Comparison of ENCODE assay signal across 9 cellular contexts in genomic region chr17:83084214-83084613, GRCh38. TPM values are rescaled to one million over a fixed set of nuclear protein-coding genes. Genes with fewer than 3 reads are reported as not detected.
A peak's percentile ranks its signal among the peaks of the same experiment; 100 is the strongest.
DNase-seq lines count a peak whose midpoint lies in the region; ATAC-seq and TF ChIP-seq lines count a peak whose summit lies in the region.
"Had no signal": no experiment of that assay in that cellular context is flagged by ENCODE, and none has a peak within 500 bp of the region (broad histone marks: within the 10 kb centered on the region; RNA-seq: fewer than 3 reads in every experiment).

No MANE protein-coding gene starts in this region.

- no peak for ATAC-seq in activated T-cell treated with anti-CD3 and anti-CD28 coated beads, Interleukin-2, amount 50 U/mL, for 4 hours
- no peak for ATAC-seq in activated naive CD8-positive, alpha-beta T cell treated with anti-CD3 and anti-CD28 coated beads, Interleukin-2, amount 50 U/mL, for 24 hours
- no peak for ATAC-seq in GM18909 (IDR thresholded peaks at IDR 0.05; ENCODE audit: poor library complexity, unreplicated experiment)

- H3K9me3 Mint-ChIP-seq in activated T-cell treated with anti-CD3 and anti-CD28 coated beads, Interleukin-2, amount 50 U/mL, for 4 hours: no peaks in the 10 kb centered on the region
- no peaks in the 10 kb centered on the region for H3K9me3 Mint-ChIP-seq in activated naive CD8-positive, alpha-beta T cell treated with anti-CD3 and anti-CD28 coated beads, Interleukin-2, amount 50 U/mL, for 24 hours
- no peaks in the 10 kb centered on the region for H3K9me3 Mint-ChIP-seq in mesothelial cell of epicardium
- H3K9me3 Mint-ChIP-seq in type B pancreatic cell: no peaks in the 10 kb centered on the region

- H3K36me3 Mint-ChIP-seq in activated T-cell treated with anti-CD3 and anti-CD28 coated beads, Interleukin-2, amount 50 U/mL, for 4 hours (ENCODE audit: insufficient read depth): peaks cover 3% of the 10 kb centered on the region
- no peaks in the 10 kb centered on the region for H3K36me3 Mint-ChIP-seq in activated naive CD8-positive, alpha-beta T cell treated with anti-CD3 and anti-CD28 coated beads, Interleukin-2, amount 50 U/mL, for 24 hours (ENCODE audit: low read depth)
- H3K36me3 Mint-ChIP-seq in mesothelial cell of epicardium (peaks cover 2% of the 10 kb centered on the region), type B pancreatic cell (peaks cover 24% of the 10 kb centered on the region)

- peak overlapping the region; percentile 16 for H3K4me3 Mint-ChIP-seq in activated T-cell treated with anti-CD3 and anti-CD28 coated beads, Interleukin-2, amount 50 U/mL, for 4 hours
- peak overlapping the region; percentile 72 for H3K4me3 Mint-ChIP-seq in activated naive CD8-positive, alpha-beta T cell treated with anti-CD3 and anti-CD28 coated beads, Interleukin-2, amount 50 U/mL, for 24 hours
- peak overlapping the region; percentile 79 for H3K4me3 Mint-ChIP-seq in mesothelial cell of epicardium
- H3K4me3 Mint-ChIP-seq in type B pancreatic cell: peak overlapping the region; percentile 89

- in situ Hi-C loops in GM13977 (cut with MboI; ENCODE audit: low pct_unique_long_range_greater_than_20kb, low sequenced_read_pairs, unreplicated experiment): no loop called here

- no peaks in the 10 kb centered on the region for H3K27me3 Mint-ChIP-seq in activated T-cell treated with anti-CD3 and anti-CD28 coated beads, Interleukin-2, amount 50 U/mL, for 4 hours (ENCODE audit: low read depth)
- H3K27me3 Mint-ChIP-seq in activated naive CD8-positive, alpha-beta T cell treated with anti-CD3 and anti-CD28 coated beads, Interleukin-2, amount 50 U/mL, for 24 hours: no peaks in the 10 kb centered on the region
- no peaks in the 10 kb centered on the region for H3K27me3 Mint-ChIP-seq in mesothelial cell of epicardium (ENCODE audit: low read depth)
- peaks cover 13% of the 10 kb centered on the region for H3K27me3 Mint-ChIP-seq in type B pancreatic cell

- peaks cover 41% of the 10 kb centered on the region for H3K4me1 Mint-ChIP-seq in activated T-cell treated with anti-CD3 and anti-CD28 coated beads, Interleukin-2, amount 50 U/mL, for 4 hours (ENCODE audit: low read depth)
- peaks cover 42% of the 10 kb centered on the region for H3K4me1 Mint-ChIP-seq in activated naive CD8-positive, alpha-beta T cell treated with anti-CD3 and anti-CD28 coated beads, Interleukin-2, amount 50 U/mL, for 24 hours
- H3K4me1 Mint-ChIP-seq in mesothelial cell of epicardium (peaks cover 64% of the 10 kb centered on the region), type B pancreatic cell (ENCODE audit: unreplicated experiment) (peaks cover 42% of the 10 kb centered on the region)

- H3K27ac Mint-ChIP-seq in activated naive CD8-positive, alpha-beta T cell treated with anti-CD3 and anti-CD28 coated beads, Interleukin-2, amount 50 U/mL, for 24 hours: peak overlapping the region; percentile 79
- H3K27ac Mint-ChIP-seq in mesothelial cell of epicardium (peak overlapping the region; percentile 99), type B pancreatic cell (peak overlapping the region; percentile 97)

- TF ChIP-seq CTCF in mesothelial cell of epicardium (IDR thresholded peaks at IDR 0.05; ENCODE audit: unreplicated experiment): no peak
- TF ChIP-seq CTCF in type B pancreatic cell (conservative IDR thresholded peaks at IDR 0.05): no peak
- no peak for TF ChIP-seq CTCF in GM13977 (IDR thresholded peaks at IDR 0.05; ENCODE audit: extremely low read depth, insufficient read depth, missing control alignments)

- no peak for DNase-seq in activated T-cell treated with anti-CD3 and anti-CD28 coated beads, Interleukin-2, amount 50 U/mL, for 4 hours
- no peak for DNase-seq in activated T-cell treated with anti-CD3 and anti-CD28 coated beads for 4 hours
- no peak for DNase-seq in activated naive CD8-positive, alpha-beta T cell treated with anti-CD3 and anti-CD28 coated beads, Interleukin-2, amount 50 U/mL, for 24 hours
- DNase-seq in mesothelial cell of epicardium (ENCODE audit: low spot score in 2 of 2, unreplicated experiment in 2 of 2): no peak
- DNase-seq in type B pancreatic cell (ENCODE audit: extremely low spot score, unreplicated experiment): no peak
- no peak for DNase-seq in NCI-H187 treated with DMSO at 0.1 percent for 48 hours (lab: John Stamatoyannopoulos, UW)
- no peak for DNase-seq in GM13977 (ENCODE audit: low spot score)
- DNase-seq: Right ventricle myocardium superior had no signal

RNA-seq across cellular contexts. Expression of gene METRNL, which starts 4.8 kb away (rescaled TPM):
- 10 to 100 TPM; 12.1 to 26.2 (median 23.1) TPM for total RNA-seq in activated T-cell treated with anti-CD3 and anti-CD28 coated beads, Interleukin-2, amount 50 U/mL, for 4 hours
- 105 to 106 TPM (median 106 TPM) in 3 replicates for total RNA-seq in mesothelial cell of epicardium
- 76.2 and 145 TPM in 2 replicates for total RNA-seq in type B pancreatic cell (ENCODE audit: low replicate concordance)

Comparison
In these comparisons a context has a peak if more than half of its experiments do, and no peak if none do; other contexts are left out.
1. H3K4me3 Mint-ChIP-seq: peak in every context shown above with its lines; median percentile 89 in type B pancreatic cell; 79 in mesothelial cell of epicardium; 72 in activated naive CD8-positive, alpha-beta T cell treated with anti-CD3 and anti-CD28 coated beads, Interleukin-2, amount 50 U/mL, for 24 hours; 16 in activated T-cell treated with anti-CD3 and anti-CD28 coated beads, Interleukin-2, amount 50 U/mL, for 4 hours.